In genomic region chr14:102993523-102993922, GRCh38 we compare ENCODE assay signal across 13 cellular contexts.
DNase-seq lines count a peak whose midpoint lies in the region; TF ChIP-seq lines count a peak whose summit lies in the region.
"Had no signal": no experiment of that assay in that cellular context is flagged by ENCODE, and none has a peak within 500 bp of the region (broad histone marks: within the 10 kb centered on the region; RNA-seq: fewer than 3 reads in every experiment).

No MANE protein-coding gene starts in this region.

- H3K27ac Mint-ChIP-seq in immature natural killer cell, result no peak overlapping the region
- H3K27ac Mint-ChIP-seq: activated CD4-positive, alpha-beta T cell treated with anti-CD3 and anti-CD28 coated beads, Interleukin-2, amount 10 ng/mL, durations not matched to agents 7 days and 5 days; activated naive CD8-positive, alpha-beta T cell; memory B cell had no signal

- BruUV-seq in PC-9 (replicated peaks; lab: Mats Ljungman, UMichigan), result no TSS peak

- no peak overlapping the region for H3K4me3 Mint-ChIP-seq in immature natural killer cell
- H3K4me3 Mint-ChIP-seq: activated CD4-positive, alpha-beta T cell treated with anti-CD3 and anti-CD28 coated beads, Interleukin-2, amount 10 ng/mL, durations not matched to agents 7 days and 5 days; activated naive CD8-positive, alpha-beta T cell; memory B cell had no signal

- peaks cover 0 to 4% (median 2%) of the 10 kb centered on the region in 3 donors for H3K27me3 Mint-ChIP-seq in immature natural killer cell (ENCODE audit: low read depth in 3 of 3)
- H3K27me3 Mint-ChIP-seq: activated CD4-positive, alpha-beta T cell treated with anti-CD3 and anti-CD28 coated beads, Interleukin-2, amount 10 ng/mL, durations not matched to agents 7 days and 5 days; activated naive CD8-positive, alpha-beta T cell; memory B cell had no signal

- CTCF ChIA-PET in PC-9 (lab: Charles Lee), result interaction anchor here (0.5 to 0.9 kb wide), 2 partner anchors 63 to 280 kb away, joined by 3 to 7 read pairs; no protein-coding TSS in a partner anchor

- peaks cover 52% of the 10 kb centered on the region for H3K36me3 ChIP-seq in PC-9 (ENCODE audit: low read depth)
- peaks cover 8 to 24% of the 10 kb centered on the region in 2 donors for H3K36me3 ChIP-seq in esophagus (ENCODE audit: control insufficient read depth in 2 of 2, insufficient read depth in 2 of 2, low read length in 1 of 2)

- no peaks in the 10 kb centered on the region for H4K20me1 ChIP-seq in PC-9 (ENCODE audit: insufficient read depth)

- no peaks in the 10 kb centered on the region for H3K4me1 Mint-ChIP-seq in immature natural killer cell
- H3K4me1 Mint-ChIP-seq: activated CD4-positive, alpha-beta T cell treated with anti-CD3 and anti-CD28 coated beads, Interleukin-2, amount 10 ng/mL, durations not matched to agents 7 days and 5 days had no signal

- H3K27me3 ChIP-seq in PC-9 (ENCODE audit: insufficient read depth, low read depth), result no peaks in the 10 kb centered on the region
- no peaks in the 10 kb centered on the region for H3K27me3 ChIP-seq in esophagus (ENCODE audit: control insufficient read depth in 1 of 2, insufficient read depth in 2 of 2, low read length in 2 of 2)
- H3K27me3 ChIP-seq: right atrium auricular region had no signal

- H2AFZ ChIP-seq in PC-9, result no peak overlapping the region

- POLR2A ChIA-PET in PC-9 (lab: Charles Lee; ENCODE audit: unreplicated experiment), result interaction anchor here (0.6 to 0.7 kb wide), 4 partner anchors 22 to 1516 kb away, joined by 3 to 4 read pairs (median 3); no protein-coding TSS in a partner anchor

- peaks cover 60% of the 10 kb centered on the region for H3K79me2 ChIP-seq in PC-9 (ENCODE audit: low read depth)

- H3K4me3 ChIP-seq in PC-9 (peak overlapping the region; percentile 0; the same call in 1 of the 2 replicates), esophagus (ENCODE audit: low read depth in 1 of 2, low read length in 2 of 2) (no peak overlapping the region)
- H3K4me3 ChIP-seq: right atrium auricular region had no signal

- H3K9me3 ChIP-seq in PC-9 (ENCODE audit: insufficient read depth, low read depth), result peaks cover 2% of the 10 kb centered on the region
- H3K9me3 ChIP-seq in esophagus (ENCODE audit: control insufficient read depth in 2 of 2, insufficient read depth in 1 of 2, low read depth in 1 of 2, low read length in 1 of 2), result no peaks in the 10 kb centered on the region

- no peaks in the 10 kb centered on the region for H3K9me2 ChIP-seq in PC-9 (ENCODE audit: insufficient read depth)

- H3K27ac ChIP-seq in PC-9, result peak overlapping the region; percentile 80
- peak overlapping the region; percentile 74 to 76 for H3K27ac ChIP-seq in esophagus (ENCODE audit: low read depth in 2 of 2, low read length in 1 of 2)
- H3K27ac ChIP-seq: right atrium auricular region had no signal

- intact Hi-C loops in PC-9 (cut with micrococcal nuclease; ENCODE audit: unreplicated experiment), result loop anchor here (1.0 kb wide), 3 partner anchors 18 to 74 kb away; partner anchors contain the start of gene CDC42BPB

- 47 to 56% methylated on average over 3 of the region's 3 CpGs for WGBS in esophagus, 2 donors

- H3F3A ChIP-seq in PC-9 (ENCODE audit: insufficient read depth, low read depth), result peaks cover 66% of the 10 kb centered on the region

- DNase-seq in GM03348 (ENCODE audit: low spot score) (peak; percentile 48), PC-9 (peak; percentile 80 to 100), renal cortical epithelial cell (ENCODE audit: low read depth) (peak; percentile 78), OCI-M1 (lab: John Stamatoyannopoulos, UW) (no peak), immature natural killer cell (no peak), NAMALWA (ENCODE audit: low spot score) (no peak), germinal center (ENCODE audit: low spot score) (no peak)
- DNase-seq: activated CD4-positive, alpha-beta T cell treated with anti-CD3 and anti-CD28 coated beads, Interleukin-2, amount 10 ng/mL, durations not matched to agents 7 days and 5 days; NCI-H2081 had no signal

- peak overlapping the region; percentile 59 for H3K4me2 ChIP-seq in PC-9

- peaks cover 32% of the 10 kb centered on the region for H3K4me1 ChIP-seq in PC-9 (replicated peaks; ENCODE audit: insufficient read depth)
- peaks cover 6 to 10% of the 10 kb centered on the region in 2 donors for H3K4me1 ChIP-seq in esophagus (ENCODE audit: control insufficient read depth in 2 of 2, insufficient read depth in 2 of 2, low read length in 1 of 2)
- H3K4me1 ChIP-seq: right atrium auricular region had no signal

- H3K9me3 Mint-ChIP-seq in immature natural killer cell, result peaks cover 0 to 3% (median under 1%) of the 10 kb centered on the region in 6 donors

- H3K36me3 Mint-ChIP-seq in immature natural killer cell, result peaks cover 0 to 2% (median under 1%) of the 10 kb centered on the region in 3 donors

- TF ChIP-seq CTCF in PC-9 (conservative IDR thresholded peaks at IDR 0.05), result no peak

Comparison
In these comparisons a context has a peak if more than half of its experiments do, and no peak if none do; other contexts are left out.
1. DNase-seq: peak in GM03348 (single experiment), PC-9 (2 of 2) and renal cortical epithelial cell (single experiment); none in OCI-M1 (single experiment), immature natural killer cell (0 of 3), NAMALWA (single experiment) and germinal center (single experiment).